ENCODE assay signal across 1 cellular context in genomic region chr2:135530313-135531230, GRCh38.
TF ChIP-seq lines count a peak whose summit lies in the region.

TSS of gene ZRANB3 (minus strand) at chr2:135531218.

TF ChIP-seq in HepG2, 621 proteins besides CTCF, POLR2A, EP300 and RAD21 (continued from another document and continues in another):
- no peak for TF ChIP-seq ADNP (CRISPR knock-in tag; IDR thresholded peaks at IDR 0.05)
- TF ChIP-seq HNF1B (CRISPR knock-in tag; IDR thresholded peaks at IDR 0.05) = peak; percentile 73
- TF ChIP-seq ETV5 (CRISPR knock-in tag; IDR thresholded peaks at IDR 0.05; ENCODE audit: borderline replicate concordance) = peak; percentile 22; the same call in 1 of the 2 replicates
- TF ChIP-seq ZNF44 (CRISPR knock-in tag; IDR thresholded peaks at IDR 0.05) = peak; percentile 35; the same call in 1 of the 2 replicates
- TF ChIP-seq MYC (CRISPR knock-in tag; IDR thresholded peaks at IDR 0.05; ENCODE audit: borderline replicate concordance) = peak; percentile 59
- TF ChIP-seq IRF2 (CRISPR knock-in tag; IDR thresholded peaks at IDR 0.05) = peak; percentile 82; the same call in 1 of the 2 replicates
- no peak for TF ChIP-seq ETV6 (CRISPR knock-in tag; conservative IDR thresholded peaks at IDR 0.05)
- no peak for TF ChIP-seq NPAS2 (CRISPR knock-in tag; IDR thresholded peaks at IDR 0.05; ENCODE audit: borderline replicate concordance)
- no peak for TF ChIP-seq SRSF1 (optimal IDR thresholded peaks at IDR 0.05; ENCODE audit: low read depth, low read length)
- 0 out of 2 replicates have a peak, but pooled peaks have one; percentile 32 for TF ChIP-seq BRF2 (CRISPR knock-in tag; IDR thresholded peaks at IDR 0.05)
- TF ChIP-seq ZSCAN9 (CRISPR knock-in tag; IDR thresholded peaks at IDR 0.05; ENCODE audit: borderline replicate concordance) = peak; percentile 29; the same call in 1 of the 2 replicates
- no peak for TF ChIP-seq FOXA1 (IDR thresholded peaks at IDR 0.05)
- TF ChIP-seq FOXA1 (CRISPR knock-in tag; IDR thresholded peaks at IDR 0.05) = no peak
- no peak for TF ChIP-seq U2AF1 (optimal IDR thresholded peaks at IDR 0.05; ENCODE audit: low read depth, low read length)
- peak; percentile 39; the same call in 1 of the 2 replicates for TF ChIP-seq ZNF256 (CRISPR knock-in tag; conservative IDR thresholded peaks at IDR 0.05)
- TF ChIP-seq REPIN1 (CRISPR knock-in tag; IDR thresholded peaks at IDR 0.05; ENCODE audit: borderline replicate concordance, low read depth) = no peak; the same call in 1 of the 2 replicates
- TF ChIP-seq ZHX2 (IDR thresholded peaks at IDR 0.05; ENCODE audit: low read depth) = no peak
- no peak for TF ChIP-seq ZHX2 (CRISPR knock-in tag; IDR thresholded peaks at IDR 0.05; ENCODE audit: borderline replicate concordance)
- no peak for TF ChIP-seq ZNF274 (CRISPR knock-in tag; IDR thresholded peaks at IDR 0.05)
- peak; percentile 36; the same call in 1 of the 2 replicates for TF ChIP-seq ZFP36L1 (CRISPR knock-in tag; IDR thresholded peaks at IDR 0.05)
- no peak; the same call in 1 of the 2 replicates for TF ChIP-seq CAMTA2 (CRISPR knock-in tag; IDR thresholded peaks at IDR 0.05; ENCODE audit: borderline replicate concordance)
- TF ChIP-seq GTF3A (CRISPR knock-in tag; conservative IDR thresholded peaks at IDR 0.05) = no peak
- TF ChIP-seq ZNF282 (IDR thresholded peaks at IDR 0.05; ENCODE audit: partially characterized antibody) = no peak
- TF ChIP-seq ZNF616 (CRISPR knock-in tag; IDR thresholded peaks at IDR 0.05; ENCODE audit: low read depth) = no peak
- peak; percentile 69 for TF ChIP-seq ZNF687 (CRISPR knock-in tag; IDR thresholded peaks at IDR 0.05)
- TF ChIP-seq EHMT2 (IDR thresholded peaks at IDR 0.05; ENCODE audit: borderline replicate concordance, low read depth, low read length) = no peak
- TF ChIP-seq AGO1 (IDR thresholded peaks at IDR 0.05; ENCODE audit: low read depth, low read length, poor library complexity, severe bottlenecking) = no peak
- 0 out of 2 replicates have a peak, but pooled peaks have one; percentile 23 for TF ChIP-seq THRA (CRISPR knock-in tag; IDR thresholded peaks at IDR 0.05; ENCODE audit: borderline replicate concordance)
- TF ChIP-seq MBD4 (IDR thresholded peaks at IDR 0.05; ENCODE audit: borderline replicate concordance, low read length) = no peak
- TF ChIP-seq ZNF747 (CRISPR knock-in tag; IDR thresholded peaks at IDR 0.05; ENCODE audit: borderline replicate concordance) = no peak
- peak; percentile 44; the same call in 1 of the 2 replicates for TF ChIP-seq GFI1 (CRISPR knock-in tag; IDR thresholded peaks at IDR 0.05; ENCODE audit: borderline replicate concordance)
- TF ChIP-seq AHDC1 (CRISPR knock-in tag; IDR thresholded peaks at IDR 0.05; ENCODE audit: borderline replicate concordance) = no peak; the same call in 1 of the 2 replicates
- TF ChIP-seq ZNF720 (CRISPR knock-in tag; IDR thresholded peaks at IDR 0.05) = no peak
- no peak for TF ChIP-seq RFXANK (CRISPR knock-in tag; IDR thresholded peaks at IDR 0.05)
- TF ChIP-seq ZSCAN29 (CRISPR knock-in tag; conservative IDR thresholded peaks at IDR 0.05) = 0 out of 2 replicates have a peak, but pooled peaks have one; percentile 26
- no peak for TF ChIP-seq JUNB (CRISPR knock-in tag; IDR thresholded peaks at IDR 0.05; ENCODE audit: borderline replicate concordance)
- no peak for TF ChIP-seq ZMAT5 (CRISPR knock-in tag; IDR thresholded peaks at IDR 0.05; ENCODE audit: borderline replicate concordance, low read depth)
- TF ChIP-seq GLI4 (CRISPR knock-in tag; IDR thresholded peaks at IDR 0.05; ENCODE audit: borderline replicate concordance) = no peak; the same call in 1 of the 2 replicates
- peak; percentile 76; the same call in 1 of the 2 replicates for TF ChIP-seq ATF7-NPFF (CRISPR knock-in tag; IDR thresholded peaks at IDR 0.05; ENCODE audit: low read depth)
